ENCODE assay signal across 27 cellular contexts in the genomic region with DNA sequence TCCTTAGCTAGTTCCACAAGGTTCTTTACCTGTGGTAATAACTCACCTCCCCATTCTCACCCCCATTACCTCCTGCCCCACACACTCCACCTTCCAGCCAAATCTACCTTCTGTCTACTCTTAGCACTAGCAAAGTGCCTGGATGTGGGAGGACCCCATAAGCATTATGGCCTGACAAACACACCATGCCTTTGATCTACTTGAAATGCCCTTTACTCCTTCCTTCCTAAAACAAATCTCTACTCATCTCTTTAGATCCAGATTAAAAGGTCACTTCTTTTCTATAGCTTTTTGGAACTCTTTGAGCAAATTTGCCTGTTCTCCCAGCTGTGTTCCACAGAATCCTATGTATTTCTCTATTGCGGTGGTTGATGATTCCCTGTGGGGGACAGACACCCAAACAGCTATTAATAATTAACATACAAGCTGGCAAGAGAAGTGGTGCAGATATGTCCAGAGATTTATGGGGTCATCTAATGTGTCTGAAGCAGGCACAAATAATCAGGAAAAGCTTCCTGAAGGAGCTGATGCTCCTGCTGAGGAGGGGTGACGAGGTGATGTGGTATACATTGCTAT. TPM values are rescaled to one million over a fixed set of nuclear protein-coding genes. Genes with fewer than 3 reads are reported as not detected.
"Had no signal": no experiment of that assay in that cellular context is flagged by ENCODE, and none has a peak within 500 bp of the region (broad histone marks: within the 10 kb centered on the region; RNA-seq: fewer than 3 reads in every experiment).

No MANE protein-coding gene starts in this region.

- H3K4me3 ChIP-seq: heart right ventricle, left ventricle myocardium inferior, lung, pancreas, prostate gland, right atrium auricular region, right lobe of liver, smooth muscle cell, stomach, testis, thyroid gland, transverse colon, upper lobe of left lung, vagina had no signal

- H3K4me1 ChIP-seq: pancreas, prostate gland, right atrium auricular region, stomach, testis, thyroid gland, transverse colon, upper lobe of left lung, vagina had no signal

- H3K27me3 ChIP-seq: heart right ventricle, pancreas, right atrium auricular region, right lobe of liver, stomach, testis, thyroid gland, transverse colon, upper lobe of left lung, vagina had no signal

- H3K9me3 ChIP-seq: heart right ventricle, left ventricle myocardium inferior, pancreas, prostate gland, right atrium auricular region, right lobe of liver, stomach, testis, thyroid gland, transverse colon, upper lobe of left lung, vagina had no signal

- H3K27ac Mint-ChIP-seq: naive thymus-derived CD8-positive, alpha-beta T cell; stimulated activated naive B cell treated with anti-CD40 and anti-IgM and Interleukin-4, amounts not matched to agents 10 μg/mL and 1 μg/mL and 100 μg/mL, for 72 hours had no signal

- DNase-seq: heart right ventricle; hippocampal formation; kidney glomerular epithelial cell; left colon; left ventricle myocardium inferior; naive thymus-derived CD8-positive, alpha-beta T cell; pancreas; posterior cingulate gyrus; right lobe of liver; stimulated activated CD4-positive, alpha-beta T cell treated with anti-CD3 and anti-CD28 coated beads, Interleukin-1b, Interleukin-23, amount 100 ng/mL, for 48 hours; stimulated activated CD4-positive, alpha-beta T cell treated with anti-CD3 and anti-CD28 coated beads, Interleukin-2, amount 100 ng/mL, for 48 hours; stimulated activated CD4-positive, alpha-beta T cell treated with anti-CD3 and anti-CD28 coated beads, Interleukin-4, amount 100 ng/mL, for 4 hours; stimulated activated CD8-positive, alpha-beta memory T cell treated with anti-CD3 and anti-CD28 coated beads, Interleukin-4, amount 100 ng/mL, for 48 hours; stimulated activated naive B cell treated with anti-CD40 and anti-IgM and Interleukin-4, amounts not matched to agents 10 μg/mL and 1 μg/mL and 100 μg/mL, for 72 hours; stimulated activated naive CD8-positive, alpha-beta T cell treated with anti-CD3 and anti-CD28 coated beads, Interleukin-15, Interleukin-2, amounts not matched to agents 100 U/mL and 50 U/mL, for 24 hours; stomach; testis; thyroid gland; transverse colon; upper lobe of left lung had no signal

- H3K27ac ChIP-seq: heart right ventricle, left ventricle myocardium inferior, pancreas, prostate gland, right atrium auricular region, right lobe of liver, stomach, testis, thyroid gland, transverse colon, upper lobe of left lung, vagina had no signal

- H3K36me3 ChIP-seq: heart right ventricle, left ventricle myocardium inferior, pancreas, prostate gland, right atrium auricular region, right lobe of liver, stomach, thyroid gland, transverse colon, upper lobe of left lung, vagina had no signal

- H3K36me3 Mint-ChIP-seq: naive thymus-derived CD8-positive, alpha-beta T cell had no signal

- H3K4me1 Mint-ChIP-seq: nephron, neural crest cell had no signal

- ATAC-seq: heart right ventricle; left colon; naive thymus-derived CD8-positive, alpha-beta T cell; pancreas; stimulated activated naive B cell treated with anti-CD40 and anti-IgM and Interleukin-4, amounts not matched to agents 10 μg/mL and 1 μg/mL and 100 μg/mL, for 72 hours; stimulated activated naive CD8-positive, alpha-beta T cell treated with anti-CD3 and anti-CD28 coated beads, Interleukin-15, Interleukin-2, amounts not matched to agents 100 U/mL and 50 U/mL, for 24 hours had no signal

- H3K4me3 Mint-ChIP-seq: nephron; neural crest cell; stimulated activated naive B cell treated with anti-CD40 and anti-IgM and Interleukin-4, amounts not matched to agents 10 μg/mL and 1 μg/mL and 100 μg/mL, for 72 hours had no signal

- H3K4me2 ChIP-seq: smooth muscle cell had no signal

- H3K9me3 Mint-ChIP-seq: naive thymus-derived CD8-positive, alpha-beta T cell; nephron; neural crest cell; stimulated activated naive B cell treated with anti-CD40 and anti-IgM and Interleukin-4, amounts not matched to agents 10 μg/mL and 1 μg/mL and 100 μg/mL, for 72 hours had no signal

RNA-seq across cellular contexts. Expression of a gene that starts 34.0 kb away (rescaled TPM):
- total RNA-seq: neural crest cell, smooth muscle cell had no signal
- polyA plus RNA-seq: naive thymus-derived CD8-positive, alpha-beta T cell had no signal
